In genomic region chr16:10355589-10355988, GRCh38 we compare ENCODE assay signal across 22 cellular contexts. TPM values are rescaled to one million over a fixed set of nuclear protein-coding genes. Genes with fewer than 3 reads are reported as not detected.
DNase-seq lines count a peak whose midpoint lies in the region; ATAC-seq and TF ChIP-seq lines count a peak whose summit lies in the region.
"Had no signal": no experiment of that assay in that cellular context is flagged by ENCODE, and none has a peak within 500 bp of the region (broad histone marks: within the 10 kb centered on the region; RNA-seq: fewer than 3 reads in every experiment).

No MANE protein-coding gene starts in this region.

- no peak overlapping the region for H3K9ac ChIP-seq in IMR-90 (ENCODE audit: low read depth, low read length)
- H3K9ac ChIP-seq in neuronal stem cell (ENCODE audit: low read depth, low read length, poor library complexity): no peak overlapping the region
- H3K9ac ChIP-seq: BLaER1 treated with 17β-estradiol and CSF1 and Interleukin-3, amounts not matched to agents 10 nM and 100 nM; GM23248 had no signal

- no peak overlapping the region for H3K27ac Mint-ChIP-seq in activated CD4-positive, alpha-beta T cell treated with anti-CD3 and anti-CD28 coated beads, Interleukin-2, amount 10 ng/mL, durations not matched to agents 7 days and 5 days
- H3K27ac Mint-ChIP-seq: CD14-positive monocyte; CD4-positive, alpha-beta T cell; CD8-positive, alpha-beta memory T cell; H9 had no signal

- no peak overlapping the region for H4K5ac ChIP-seq in IMR-90 (ENCODE audit: low read depth, low read length)

- H3K4me1 Mint-ChIP-seq in activated CD4-positive, alpha-beta T cell treated with anti-CD3 and anti-CD28 coated beads, Interleukin-2, amount 10 ng/mL, durations not matched to agents 7 days and 5 days: no peaks in the 10 kb centered on the region
- H3K4me1 Mint-ChIP-seq: CD14-positive monocyte; CD8-positive, alpha-beta memory T cell; H9 had no signal

- TF ChIP-seq CTCF in IMR-90 (conservative IDR thresholded peaks at IDR 0.05; ENCODE audit: low read depth, low read length): no peak

- H3K27me3 Mint-ChIP-seq in activated CD4-positive, alpha-beta T cell treated with anti-CD3 and anti-CD28 coated beads, Interleukin-2, amount 10 ng/mL, durations not matched to agents 7 days and 5 days: no peaks in the 10 kb centered on the region
- H3K27me3 Mint-ChIP-seq: CD4-positive, alpha-beta T cell; CD8-positive, alpha-beta memory T cell had no signal

- H2BK120ac ChIP-seq in IMR-90 (ENCODE audit: low read depth, low read length): no peak overlapping the region
- H2BK120ac ChIP-seq in neuronal stem cell (ENCODE audit: low read depth, low read length): no peak overlapping the region

- no peak for TF ChIP-seq POLR2A in IMR-90 (IDR thresholded peaks at IDR 0.05; ENCODE audit: low read depth, low read length)

- no TSS peak for BruUV-seq in IMR-90 (replicated peaks; lab: Mats Ljungman, UMichigan)

- TF ChIP-seq RAD21 in IMR-90 (IDR thresholded peaks at IDR 0.05; ENCODE audit: low read length): no peak

- H3K9me3 Mint-ChIP-seq in activated CD4-positive, alpha-beta T cell treated with anti-CD3 and anti-CD28 coated beads, Interleukin-2, amount 10 ng/mL, durations not matched to agents 7 days and 5 days: peaks cover 12% of the 10 kb centered on the region
- H3K9me3 Mint-ChIP-seq: CD4-positive, alpha-beta T cell had no signal

- H3K4me3 ChIP-seq in IMR-90 (ENCODE audit: insufficient read depth, low read depth, low read length) (no peak overlapping the region), neuronal stem cell (ENCODE audit: low read length in 2 of 2) (no peak overlapping the region)
- H3K4me3 ChIP-seq: A549; BLaER1 treated with 17β-estradiol and CSF1 and Interleukin-3, amounts not matched to agents 10 nM and 100 nM; GM23248 had no signal

- dilution Hi-C loops in IMR-90 (cut with HindIII; ENCODE audit: low sequenced_read_pairs, unreplicated experiment): no loop called here

- H3K4me1 ChIP-seq in IMR-90 (ENCODE audit: control insufficient read depth, insufficient read depth, low read length): no peaks in the 10 kb centered on the region
- no peaks in the 10 kb centered on the region for H3K4me1 ChIP-seq in neuronal stem cell (ENCODE audit: control insufficient read depth in 2 of 2, insufficient read depth in 1 of 2, low read depth in 1 of 2, low read length in 2 of 2)
- H3K4me1 ChIP-seq: A549; BE2C; BLaER1 treated with 17β-estradiol and CSF1 and Interleukin-3, amounts not matched to agents 10 nM and 100 nM had no signal

- H2AK9ac ChIP-seq in IMR-90 (replicated peaks; ENCODE audit: low read depth, low read length, poor library complexity): peak overlapping the region; percentile 50

- CTCF ChIA-PET in IMR-90 (lab: Yijun Ruan, JAX): no interaction called here
- CTCF ChIA-PET in activated CD4-positive, alpha-beta T cell treated with anti-CD3 and anti-CD28 coated beads, Interleukin-2, amount 10 ng/mL, durations not matched to agents 7 days and 5 days (lab: Charles Lee): no interaction called here

- H2BK5ac ChIP-seq in IMR-90 (ENCODE audit: low read depth, low read length, poor library complexity, severe bottlenecking) (no peak overlapping the region), neuronal stem cell (ENCODE audit: low read length) (peak overlapping the region; percentile 19)

- H4K91ac ChIP-seq in IMR-90 (ENCODE audit: insufficient read depth, low read depth, low read length) (no peak overlapping the region), neuronal stem cell (ENCODE audit: low read depth, low read length, poor library complexity) (no peak overlapping the region)

- 78% methylated on average over 22 of the region's 23 CpGs; no CpG with 5 or more reads in 1 of the 2 experiments for WGBS in IMR-90 (ENCODE audit: extremely low coverage in 2 of 2, insufficient read length in 1 of 2), 2 experiments
- no CpG with 5 or more reads among the region's 23 CpGs for WGBS in neuronal stem cell (ENCODE audit: extremely low coverage in 2 of 2, insufficient read length in 2 of 2, insufficient replicate concordance in 1 of 2), 2 donors

- H3K23ac ChIP-seq in IMR-90 (ENCODE audit: low read depth, low read length) (no peak overlapping the region), neuronal stem cell (ENCODE audit: low read depth, low read length, poor library complexity) (no peak overlapping the region)

- no peak overlapping the region for H3K27ac ChIP-seq in IMR-90 (ENCODE audit: insufficient read depth, low read length)
- no peak overlapping the region for H3K27ac ChIP-seq in neuronal stem cell (replicated peaks; ENCODE audit: low read length)
- H3K27ac ChIP-seq: A549; BLaER1 treated with 17β-estradiol and CSF1 and Interleukin-3, amounts not matched to agents 10 nM and 100 nM; GM23248 had no signal

- no peak overlapping the region for H2BK12ac ChIP-seq in neuronal stem cell (ENCODE audit: low read length)

- intact Hi-C loops in IMR-90 (cut with micrococcal nuclease): no loop called here

- H2AFZ ChIP-seq in IMR-90 (replicated peaks; ENCODE audit: low read length, poor library complexity) (peak overlapping the region; percentile 23), neuronal stem cell (ENCODE audit: low read length) (no peak overlapping the region)
- H2AFZ ChIP-seq: GM23248 had no signal

- no peaks in the 10 kb centered on the region for H3K27me3 ChIP-seq in IMR-90 (ENCODE audit: control insufficient read depth, insufficient read depth, low read length)
- H3K27me3 ChIP-seq in neuronal stem cell (ENCODE audit: control insufficient read depth in 3 of 3, insufficient read depth in 3 of 3, low read depth in 1 of 3, low read length in 3 of 3): peaks cover 0 to 3% (median 0%) of the 10 kb centered on the region in 3 experiments
- H3K27me3 ChIP-seq: BE2C; BLaER1 treated with 17β-estradiol and CSF1 and Interleukin-3, amounts not matched to agents 10 nM and 100 nM had no signal

- peaks cover 9% of the 10 kb centered on the region for H3K9me3 ChIP-seq in IMR-90 (ENCODE audit: control insufficient read depth, insufficient read depth, low read length)
- peaks cover 0 to 3% of the 10 kb centered on the region in 2 donors for H3K9me3 ChIP-seq in neuronal stem cell (replicated peaks in 1 of 2; ENCODE audit: control insufficient read depth in 2 of 2, insufficient read depth in 1 of 2, low read depth in 1 of 2, low read length in 2 of 2)
- H3K9me3 ChIP-seq: A549, BE2C had no signal

- H3K4me3 Mint-ChIP-seq in activated CD4-positive, alpha-beta T cell treated with anti-CD3 and anti-CD28 coated beads, Interleukin-2, amount 10 ng/mL, durations not matched to agents 7 days and 5 days: no peak overlapping the region
- H3K4me3 Mint-ChIP-seq: CD14-positive monocyte; CD4-positive, alpha-beta T cell; H9 had no signal

- H3K4me2 ChIP-seq in IMR-90 (ENCODE audit: low read depth, low read length) (no peak overlapping the region), neuronal stem cell (ENCODE audit: insufficient read depth, low read length, poor library complexity, severe bottlenecking) (no peak overlapping the region)
- H3K4me2 ChIP-seq: A549; BLaER1 treated with 17β-estradiol and CSF1 and Interleukin-3, amounts not matched to agents 10 nM and 100 nM had no signal

- DNase-seq in activated effector memory CD4-positive, alpha-beta T cell treated with anti-CD3 and anti-CD28 coated beads, Interleukin-2, amount 50 U/mL, for 16 hours: peak; percentile 30
- DNase-seq in activated effector memory CD4-positive, alpha-beta T cell treated with Interleukin-2 at 50 U/mL for 16 hours: no peak
- no peak for DNase-seq in IMR-90
- DNase-seq in neuronal stem cell (ENCODE audit: low spot score): no peak
- no peak for DNase-seq in NCI-H2196 (lab: John Stamatoyannopoulos, UW; ENCODE audit: unreplicated experiment)
- no peak for DNase-seq in activated CD4-positive, alpha-beta T cell treated with anti-CD3 and anti-CD28 coated beads, Interleukin-2, amount 10 ng/mL, durations not matched to agents 7 days and 5 days
- DNase-seq: 8988T; ACHN; AML-193; BE2C; CD4-positive, alpha-beta T cell; CD8-positive, alpha-beta memory T cell; DMS 273 treated with DMSO at 0.1 percent for 48 hours; DND-41; GM23248; H9 had no signal

- no peaks in the 10 kb centered on the region for H3K79me1 ChIP-seq in IMR-90 (ENCODE audit: low read depth in 1 of 2, low read length in 2 of 2)
- H3K79me1 ChIP-seq in neuronal stem cell (ENCODE audit: low read depth, low read length): no peaks in the 10 kb centered on the region

- H3K14ac ChIP-seq in IMR-90 (replicated peaks; ENCODE audit: low read depth, low read length) (no peak overlapping the region), neuronal stem cell (ENCODE audit: low read length) (no peak overlapping the region)

- H4K8ac ChIP-seq in IMR-90 (ENCODE audit: low read depth in 2 of 2, low read length in 2 of 2): no peak overlapping the region
- no peak overlapping the region for H4K8ac ChIP-seq in neuronal stem cell (ENCODE audit: low read depth, low read length)

- H3K9me1 ChIP-seq in IMR-90 (ENCODE audit: insufficient read depth, low read length): no peaks in the 10 kb centered on the region

- no peak overlapping the region for H3K18ac ChIP-seq in IMR-90 (ENCODE audit: low read depth, low read length)
- peak overlapping the region; percentile 60 for H3K18ac ChIP-seq in neuronal stem cell (ENCODE audit: low read length)

- no peak overlapping the region for H2BK20ac ChIP-seq in IMR-90 (ENCODE audit: low read depth, low read length)

- no peak for ATAC-seq in IMR-90 (ENCODE audit: low read depth)
- no peak for ATAC-seq in GM21526 (IDR thresholded peaks at IDR 0.05; ENCODE audit: low FRiP score, unreplicated experiment)
- ATAC-seq: A549, HCT116 had no signal

- H3K36me3 ChIP-seq in IMR-90 (ENCODE audit: control insufficient read depth, insufficient read depth, low read length) (no peaks in the 10 kb centered on the region), neuronal stem cell (replicated peaks in 1 of 2; ENCODE audit: control insufficient read depth in 2 of 2, insufficient read depth in 2 of 2, low read length in 2 of 2) (no peaks in the 10 kb centered on the region)
- H3K36me3 ChIP-seq: BE2C; BLaER1 treated with 17β-estradiol and CSF1 and Interleukin-3, amounts not matched to agents 10 nM and 100 nM had no signal

- no peaks in the 10 kb centered on the region for H4K20me1 ChIP-seq in IMR-90 (ENCODE audit: insufficient read depth, low read length)
- H4K20me1 ChIP-seq: BLaER1 treated with 17β-estradiol and CSF1 and Interleukin-3, amounts not matched to agents 10 nM and 100 nM had no signal

- POLR2A ChIA-PET in IMR-90 (lab: Charles Lee; ENCODE audit: unreplicated experiment): no interaction called here
- POLR2A ChIA-PET in activated CD4-positive, alpha-beta T cell treated with anti-CD3 and anti-CD28 coated beads, Interleukin-2, amount 10 ng/mL, durations not matched to agents 7 days and 5 days (lab: Charles Lee): no interaction called here

- H3K56ac ChIP-seq in IMR-90 (ENCODE audit: extremely low read depth, insufficient read depth, low read length): no peak overlapping the region

- no peak overlapping the region for H2AK5ac ChIP-seq in IMR-90 (ENCODE audit: low read depth, low read length)
- H2AK5ac ChIP-seq in neuronal stem cell (ENCODE audit: low read depth, low read length): peak overlapping the region; percentile 65

- in situ Hi-C loops in IMR-90 (cut with MboI; ENCODE audit: low sequenced_read_pairs): no loop called here

- H3K36me3 Mint-ChIP-seq in activated CD4-positive, alpha-beta T cell treated with anti-CD3 and anti-CD28 coated beads, Interleukin-2, amount 10 ng/mL, durations not matched to agents 7 days and 5 days (ENCODE audit: low read depth): no peaks in the 10 kb centered on the region
- H3K36me3 Mint-ChIP-seq: CD14-positive monocyte had no signal

- H3K4ac ChIP-seq in IMR-90 (ENCODE audit: low read depth, low read length) (no peak overlapping the region), neuronal stem cell (ENCODE audit: low read length) (no peak overlapping the region)

- H2BK15ac ChIP-seq in IMR-90 (ENCODE audit: low read depth, low read length) (no peak overlapping the region), neuronal stem cell (ENCODE audit: low read length) (peak overlapping the region; percentile 30)

RNA-seq across cellular contexts. Expression of gene ATF7IP2, which starts 30.3 kb away (rescaled TPM):
- 2.7 and 2.8 TPM in 2 replicates for total RNA-seq in IMR-90 (2012; rRNA removed)
- polyA plus RNA-seq in IMR-90 (2012; rRNA removed): 2.5 and 3.6 TPM in 2 replicates
- polyA plus RNA-seq in IMR-90 (2012; cell fraction: cytosol; rRNA removed): 0.48 and 0.71 TPM in 2 replicates
- 1.4 and 11.4 TPM in 2 replicates for polyA plus RNA-seq in IMR-90 (2012; cell fraction: nucleus; rRNA removed; ENCODE audit: low replicate concordance)
- 9.4 TPM for polyA plus RNA-seq in neuronal stem cell (2013, experiment 1 of 2)
- polyA plus RNA-seq in neuronal stem cell (2013, experiment 2 of 2): 9.5 TPM
- 10 to 100 TPM; 34.7 to 38.1 TPM for total RNA-seq in activated CD4-positive, alpha-beta T cell treated with anti-CD3 and anti-CD28 coated beads, Interleukin-2, amount 10 ng/mL, durations not matched to agents 7 days and 5 days
- total RNA-seq: H4 had no signal
